In the genomic region with DNA sequence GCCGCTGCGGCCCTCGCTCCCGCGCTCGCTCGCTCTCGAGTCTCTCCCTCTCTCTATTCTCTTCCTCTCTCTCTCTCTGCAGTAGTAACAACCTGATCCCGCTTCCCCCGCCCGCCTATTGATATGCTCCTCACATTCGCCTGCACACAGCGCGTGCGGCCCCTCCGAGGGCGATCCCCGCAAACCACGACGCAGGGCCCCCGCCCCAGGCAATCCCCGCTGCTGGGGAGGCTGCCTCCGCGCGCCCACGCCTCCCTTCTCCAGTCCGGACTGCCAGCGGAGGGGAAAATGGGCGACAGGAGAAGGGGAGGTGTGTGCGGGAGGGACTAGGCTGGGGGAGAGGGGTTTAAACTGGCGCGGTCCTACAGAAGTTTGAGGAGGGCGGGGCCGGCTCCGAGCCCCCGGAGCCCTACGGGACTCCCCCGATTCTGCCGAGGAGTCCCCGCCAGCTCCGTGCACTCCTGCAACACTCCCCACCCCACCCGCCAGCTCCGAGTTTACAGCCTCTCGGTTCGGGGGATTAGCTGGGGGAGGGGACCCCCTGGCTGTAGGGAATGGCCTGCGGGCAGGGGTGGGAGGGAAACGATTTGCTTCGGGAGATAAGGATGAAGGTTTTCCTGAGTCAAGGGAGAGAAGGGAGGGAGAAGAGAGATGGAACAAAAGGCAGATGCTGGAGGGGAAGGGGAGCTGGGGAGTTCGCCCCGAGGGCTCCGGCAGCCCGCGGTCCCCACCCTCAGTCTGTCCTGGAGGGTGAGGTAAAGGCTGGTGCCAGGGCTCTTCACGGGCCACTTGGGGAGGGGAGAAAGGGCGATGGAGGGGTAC, we compare ENCODE assay signal across 9 cellular contexts.
A peak's percentile ranks its signal among the peaks of the same experiment; 100 is the strongest.
DNase-seq lines count a peak whose midpoint lies in the region; ATAC-seq and TF ChIP-seq lines count a peak whose summit lies in the region.
"Had no signal": no experiment of that assay in that cellular context is flagged by ENCODE, and none has a peak within 500 bp of the region (broad histone marks: within the 10 kb centered on the region; RNA-seq: fewer than 3 reads in every experiment).

No MANE protein-coding gene starts in this region.

- H3K36me3 Mint-ChIP-seq in activated CD4-positive, alpha-beta T cell treated with anti-CD3 and anti-CD28 coated beads for 36 hours (ENCODE audit: low read depth): no peaks in the 10 kb centered on the region

- intact Hi-C loops in activated CD4-positive, alpha-beta T cell treated with anti-CD3 and anti-CD28 coated beads for 36 hours (cut with DNase I, micrococcal nuclease): no loop called here
- intact Hi-C loops in left colon (cut with DNase I, micrococcal nuclease): no loop called here

- H3K9me3 ChIP-seq in suprapubic skin: no peaks in the 10 kb centered on the region

- CTCF ChIA-PET in activated CD4-positive, alpha-beta T cell treated with anti-CD3 and anti-CD28 coated beads for 36 hours (lab: Charles Lee): interaction anchor here (0.6 kb wide), 1 partner anchor 164 kb away, joined by 3 read pairs; the partner anchor contains the start of gene KDM5B

- H3K27me3 ChIP-seq in suprapubic skin: peaks cover 85% of the 10 kb centered on the region

- H3K27ac Mint-ChIP-seq in activated CD4-positive, alpha-beta T cell treated with anti-CD3 and anti-CD28 coated beads for 36 hours: no peak overlapping the region

- peak overlapping the region; percentile 47 for H3K4me3 ChIP-seq in suprapubic skin

- peaks cover 61% of the 10 kb centered on the region for H3K27me3 Mint-ChIP-seq in activated CD4-positive, alpha-beta T cell treated with anti-CD3 and anti-CD28 coated beads for 36 hours

- no peak overlapping the region for H3K27ac ChIP-seq in suprapubic skin
- H3K27ac ChIP-seq: epithelial cell of prostate had no signal

- POLR2A ChIA-PET in activated CD4-positive, alpha-beta T cell treated with anti-CD3 and anti-CD28 coated beads for 36 hours (lab: Charles Lee): no interaction called here

- peaks cover 23% of the 10 kb centered on the region for H3K4me1 ChIP-seq in suprapubic skin

- peak overlapping the region; percentile 43 for H3K4me3 Mint-ChIP-seq in activated CD4-positive, alpha-beta T cell treated with anti-CD3 and anti-CD28 coated beads for 36 hours

- ATAC-seq in activated CD4-positive, alpha-beta T cell treated with anti-CD3 and anti-CD28 coated beads for 36 hours: peak; percentile 51
- peak; percentile 29 for ATAC-seq in left colon
- no peak for ATAC-seq in HG02840 (IDR thresholded peaks at IDR 0.05; ENCODE audit: low FRiP score, unreplicated experiment)
- ATAC-seq in HG03095 (IDR thresholded peaks at IDR 0.05; ENCODE audit: unreplicated experiment): no peak

- no peaks in the 10 kb centered on the region for H3K36me3 ChIP-seq in suprapubic skin

- H3K4me1 Mint-ChIP-seq in activated CD4-positive, alpha-beta T cell treated with anti-CD3 and anti-CD28 coated beads for 36 hours: peaks cover 23% of the 10 kb centered on the region

- TF ChIP-seq POLR2A in suprapubic skin (IDR thresholded peaks at IDR 0.05): no peak

- WGBS in suprapubic skin: under 1% methylated on average over 51 of the region's 55 CpGs

- TF ChIP-seq EP300 in suprapubic skin (IDR thresholded peaks at IDR 0.05): no peak

- H3K9me3 Mint-ChIP-seq in activated CD4-positive, alpha-beta T cell treated with anti-CD3 and anti-CD28 coated beads for 36 hours (ENCODE audit: low read depth): no peaks in the 10 kb centered on the region

- DNase-seq in activated CD4-positive, alpha-beta T cell treated with anti-CD3 and anti-CD28 coated beads for 36 hours: peak; percentile 50
- no peak for DNase-seq in activated CD4-positive, alpha-beta T cell treated with anti-CD3 and anti-CD28 coated beads for 1 hour
- DNase-seq in activated naive CD4-positive, alpha-beta T cell treated with anti-CD3 and anti-CD28 coated beads, Interleukin-2, amount 50 U/mL, for 16 hours: peak; percentile 33
- no peak for DNase-seq in left colon
- no peak for DNase-seq in suprapubic skin (ENCODE audit: low spot score in 2 of 2)
- DNase-seq in SK-N-DZ (ENCODE audit: low spot score): no peak

- TF ChIP-seq CTCF in suprapubic skin (IDR thresholded peaks at IDR 0.05): no peak

Comparison
In these comparisons a context has a peak if more than half of its experiments do, and no peak if none do; other contexts are left out.
1. DNase-seq: peak in activated CD4-positive, alpha-beta T cell treated with anti-CD3 and anti-CD28 coated beads for 36 hours (single experiment) and activated naive CD4-positive, alpha-beta T cell treated with anti-CD3 and anti-CD28 coated beads, Interleukin-2, amount 50 U/mL, for 16 hours (single experiment); none in activated CD4-positive, alpha-beta T cell treated with anti-CD3 and anti-CD28 coated beads for 1 hour (single experiment), left colon (0 of 2), suprapubic skin (0 of 2) and SK-N-DZ (single experiment).
2. ATAC-seq: peak in activated CD4-positive, alpha-beta T cell treated with anti-CD3 and anti-CD28 coated beads for 36 hours (single experiment) and left colon (single experiment); none in HG02840 (single experiment) and HG03095 (single experiment).